ENCODE assay signal across 8 cellular contexts in genomic region chr3:69212411-69213160, GRCh38.
A peak's percentile ranks its signal among the peaks of the same experiment; 100 is the strongest.
DNase-seq lines count a peak whose midpoint lies in the region; ATAC-seq, FAIRE-seq and TF ChIP-seq lines count a peak whose summit lies in the region.

No MANE protein-coding gene starts in this region.

- peak; percentile 85 to 86 for ATAC-seq in CD4-positive, CD25-positive, alpha-beta regulatory T cell (ENCODE audit: low read depth in 2 of 2)
- ATAC-seq in GM21526 (IDR thresholded peaks at IDR 0.05; ENCODE audit: low FRiP score, unreplicated experiment), result peak; percentile 62
- ATAC-seq in right cardiac atrium, result no peak

- TSS peak; percentile 77 for BruUV-seq in mammary epithelial cell (replicated peaks; lab: Mats Ljungman, UMichigan)

- no peak for FAIRE-seq in small intestine (lab: Jason Lieb, UNC)

- no peak overlapping the region for H3K9ac ChIP-seq in MM.1S (ENCODE audit: low read length)
- peak overlapping the region; percentile 28 for H3K9ac ChIP-seq in mammary epithelial cell (ENCODE audit: insufficient read depth, low read length)

- dilution Hi-C loops in mammary epithelial cell (cut with HindIII; ENCODE audit: low sequenced_read_pairs), result no loop called here

- no peaks in the 10 kb centered on the region for H3K9me3 ChIP-seq in CD4-positive, CD25-positive, alpha-beta regulatory T cell (ENCODE audit: control insufficient read depth in 2 of 2, low read length in 2 of 2)
- no peaks in the 10 kb centered on the region for H3K9me3 ChIP-seq in MM.1S (replicated peaks; ENCODE audit: insufficient read depth, low read length)
- H3K9me3 ChIP-seq in mammary epithelial cell (replicated peaks; ENCODE audit: insufficient read depth, low read length), result no peaks in the 10 kb centered on the region
- H3K9me3 ChIP-seq in small intestine (ENCODE audit: control insufficient read depth, low read depth), result no peaks in the 10 kb centered on the region
- H3K9me3 ChIP-seq in right cardiac atrium (ENCODE audit: control insufficient read depth, low read length), result no peaks in the 10 kb centered on the region
- no peaks in the 10 kb centered on the region for H3K9me3 ChIP-seq in tibial artery

- no peaks in the 10 kb centered on the region for H3F3A ChIP-seq in MM.1S (ENCODE audit: insufficient read depth, low read length)

- H3K9me3 Mint-ChIP-seq in CD4-positive, CD25-positive, alpha-beta regulatory T cell, result peaks cover 0 to 1% (median 0%) of the 10 kb centered on the region in 7 donors

- H3K4me2 ChIP-seq in MM.1S (ENCODE audit: low read depth, low read length) (0 out of 2 replicates have a peak overlapping the region, but pooled peaks have one; percentile 4), mammary epithelial cell (ENCODE audit: insufficient read depth, low read depth, low read length) (peak overlapping the region; percentile 28)

- H2AFZ ChIP-seq in MM.1S (ENCODE audit: low read length), result no peak overlapping the region
- H2AFZ ChIP-seq in mammary epithelial cell (ENCODE audit: low read depth, low read length), result no peak overlapping the region

- no peaks in the 10 kb centered on the region for H3K36me3 ChIP-seq in CD4-positive, CD25-positive, alpha-beta regulatory T cell (ENCODE audit: control insufficient read depth, insufficient read depth, low read length)
- no peaks in the 10 kb centered on the region for H3K36me3 ChIP-seq in MM.1S (replicated peaks; ENCODE audit: insufficient read depth, low read length)
- H3K36me3 ChIP-seq in mammary epithelial cell (ENCODE audit: insufficient read depth, low read length), result no peaks in the 10 kb centered on the region
- H3K36me3 ChIP-seq in small intestine (ENCODE audit: control insufficient read depth in 2 of 2, insufficient read depth in 2 of 2, low read length in 2 of 2), result no peaks in the 10 kb centered on the region
- peaks cover 0 to 8% (median 0%) of the 10 kb centered on the region in 3 donors for H3K36me3 ChIP-seq in tibial artery

- TF ChIP-seq CTCF in MM.1S (IDR thresholded peaks at IDR 0.05; ENCODE audit: low read length), result no peak
- TF ChIP-seq CTCF in mammary epithelial cell (conservative IDR thresholded peaks at IDR 0.05 in 1 of 2, IDR thresholded peaks at IDR 0.05 in 1 of 2; ENCODE audit: extremely low read depth in 1 of 2, insufficient read depth in 1 of 2, low read depth in 1 of 2, low read length in 2 of 2), result no peak
- no peak for TF ChIP-seq CTCF in tibial artery (IDR thresholded peaks at IDR 0.05)

- H3K4me3 Mint-ChIP-seq in CD4-positive, CD25-positive, alpha-beta regulatory T cell, result no peak overlapping the region

- intact Hi-C loops in mammary epithelial cell (cut with micrococcal nuclease) (loop anchor here (1.0 kb wide), 1 partner anchor 30 kb away; no protein-coding TSS in a partner anchor), right cardiac atrium (cut with DNase I) (no loop called here), tibial artery (cut with DNase I; ENCODE audit: low total_unique reads) (no loop called here)

- WGBS in mammary epithelial cell (ENCODE audit: low coverage, missing lambda C conversion rate), result 50% methylated on average over 2 of the region's 3 CpGs
- 58 to 60% (median 58%) methylated on average over 3 of the region's 3 CpGs for WGBS in small intestine, 3 donors
- WGBS in right cardiac atrium, result 58% methylated on average over 3 of the region's 3 CpGs

- H3K27ac Mint-ChIP-seq in CD4-positive, CD25-positive, alpha-beta regulatory T cell, result peak overlapping the region; percentile 8 to 78 (median 18)

- DNase-seq in CD4-positive, CD25-positive, alpha-beta regulatory T cell, result peak in 1 of 3 donors; percentile 84
- DNase-seq in MM.1S (no peak), mammary epithelial cell (peak; percentile 92), small intestine (peak; percentile 43), NCI-H2171 treated with DMSO at 0.1 percent for 48 hours (lab: John Stamatoyannopoulos, UW) (no peak), right cardiac atrium (no peak), tibial artery (no peak)

- H3K27me3 ChIP-seq in CD4-positive, CD25-positive, alpha-beta regulatory T cell (ENCODE audit: control insufficient read depth, insufficient read depth, low read length), result no peaks in the 10 kb centered on the region
- H3K27me3 ChIP-seq in MM.1S (replicated peaks; ENCODE audit: insufficient read depth, low read length) (no peaks in the 10 kb centered on the region), mammary epithelial cell (ENCODE audit: insufficient read depth, low read length) (no peaks in the 10 kb centered on the region), small intestine (ENCODE audit: control insufficient read depth in 2 of 2, insufficient read depth in 2 of 2, low read length in 2 of 2) (no peaks in the 10 kb centered on the region), right cardiac atrium (ENCODE audit: control insufficient read depth, insufficient read depth) (no peaks in the 10 kb centered on the region), tibial artery (no peaks in the 10 kb centered on the region)

- H4K20me1 ChIP-seq in MM.1S (ENCODE audit: insufficient read depth, low read length), result no peaks in the 10 kb centered on the region
- H4K20me1 ChIP-seq in mammary epithelial cell (ENCODE audit: insufficient read depth, low read length), result no peaks in the 10 kb centered on the region

- H3K27ac ChIP-seq in CD4-positive, CD25-positive, alpha-beta regulatory T cell (ENCODE audit: insufficient read depth, low read length, poor library complexity, severe bottlenecking), result no peak overlapping the region
- H3K27ac ChIP-seq in MM.1S (ENCODE audit: low read length) (no peak overlapping the region), mammary epithelial cell (ENCODE audit: insufficient read depth, low read depth, low read length) (peak overlapping the region; percentile 86), small intestine (ENCODE audit: low read depth in 1 of 2, low read length in 1 of 2) (no peak overlapping the region), right cardiac atrium (ENCODE audit: low read length) (no peak overlapping the region), tibial artery (no peak overlapping the region)

- H3K4me1 Mint-ChIP-seq in CD4-positive, CD25-positive, alpha-beta regulatory T cell, result peaks cover 12 to 46% (median 13%) of the 10 kb centered on the region in 4 donors

- no peaks in the 10 kb centered on the region for H3K9me2 ChIP-seq in MM.1S (replicated peaks; ENCODE audit: insufficient read depth, low read length)

- peak overlapping the region; percentile 30 for H3K4me3 ChIP-seq in CD4-positive, CD25-positive, alpha-beta regulatory T cell (ENCODE audit: low read depth, low read length)
- H3K4me3 ChIP-seq in MM.1S (ENCODE audit: low read length) (no peak overlapping the region), mammary epithelial cell (replicated peaks in 1 of 3; ENCODE audit: insufficient read depth in 1 of 3, low read depth in 2 of 3, low read length in 3 of 3) (no peak overlapping the region), small intestine (ENCODE audit: low read depth in 1 of 2, low read length in 2 of 2) (no peak overlapping the region), right cardiac atrium (ENCODE audit: low read length) (no peak overlapping the region), tibial artery (no peak overlapping the region)

- CTCF ChIA-PET in mammary epithelial cell (lab: Charles Lee; ENCODE audit: low non-redundant PET), result no interaction called here

- H3K36me3 Mint-ChIP-seq in CD4-positive, CD25-positive, alpha-beta regulatory T cell, result no peaks in the 10 kb centered on the region

- H3K27me3 Mint-ChIP-seq in CD4-positive, CD25-positive, alpha-beta regulatory T cell, result no peaks in the 10 kb centered on the region

- peaks cover 8% of the 10 kb centered on the region for H3K4me1 ChIP-seq in CD4-positive, CD25-positive, alpha-beta regulatory T cell (ENCODE audit: control insufficient read depth, insufficient read depth, low read length, poor library complexity, severe bottlenecking)
- peaks cover 5% of the 10 kb centered on the region; the same call in 1 of the 2 replicates for H3K4me1 ChIP-seq in MM.1S (ENCODE audit: low read length)
- H3K4me1 ChIP-seq in mammary epithelial cell (ENCODE audit: insufficient read depth, low read length), result peaks cover 9% of the 10 kb centered on the region
- H3K4me1 ChIP-seq in small intestine (ENCODE audit: control insufficient read depth in 2 of 2, insufficient read depth in 1 of 2, low read depth in 1 of 2, low read length in 1 of 2), result no peaks in the 10 kb centered on the region
- H3K4me1 ChIP-seq in right cardiac atrium (ENCODE audit: control insufficient read depth, insufficient read depth, low read length), result no peaks in the 10 kb centered on the region
- no peaks in the 10 kb centered on the region for H3K4me1 ChIP-seq in tibial artery

- in situ Hi-C loops in mammary epithelial cell (cut with MboI; ENCODE audit: low sequenced_read_pairs in 2 of 2), result no loop called here

- no peaks in the 10 kb centered on the region for H3K79me2 ChIP-seq in MM.1S (ENCODE audit: low read length)
- H3K79me2 ChIP-seq in mammary epithelial cell (ENCODE audit: insufficient read depth, low read length), result no peaks in the 10 kb centered on the region

Comparison
In these comparisons a context has a peak if more than half of its experiments do, and no peak if none do; other contexts are left out.
1. ATAC-seq: peak in CD4-positive, CD25-positive, alpha-beta regulatory T cell (2 of 2) and GM21526 (single experiment); none in right cardiac atrium (0 of 2).
2. DNase-seq: peak in mammary epithelial cell (single experiment) and small intestine (single experiment); none in MM.1S (single experiment), NCI-H2171 treated with DMSO at 0.1 percent for 48 hours (single experiment), right cardiac atrium (0 of 3) and tibial artery (0 of 2).